ENCODE assay signal across 12 cellular contexts in the genomic region with DNA sequence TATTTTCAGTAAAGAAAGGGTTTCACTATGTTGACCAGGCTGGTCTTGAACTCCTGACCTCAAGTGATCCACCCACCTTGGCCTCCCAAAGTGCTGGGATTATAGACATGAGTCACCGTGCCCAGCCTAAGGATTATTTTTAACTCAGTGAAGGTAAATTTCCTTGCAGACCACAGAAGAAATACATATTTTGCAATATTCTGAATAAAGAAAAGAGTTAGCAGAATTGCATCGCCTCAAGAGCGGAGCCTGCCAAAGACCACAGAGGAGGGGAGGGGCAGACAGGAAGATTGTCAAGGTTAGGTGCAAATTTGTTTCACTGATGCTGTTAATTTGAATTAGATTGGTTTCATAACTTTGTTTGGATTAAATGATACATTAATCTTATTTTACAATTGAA.
"Had no signal": no experiment of that assay in that cellular context is flagged by ENCODE, and none has a peak within 500 bp of the region (broad histone marks: within the 10 kb centered on the region; RNA-seq: fewer than 3 reads in every experiment).

No MANE protein-coding gene starts in this region.

- ATAC-seq: naive thymus-derived CD4-positive, alpha-beta T cell had no signal

- H3K27ac ChIP-seq: epithelial cell of prostate, neutrophil, skin epidermis had no signal

- H3K4me3 ChIP-seq: lung, skin epidermis had no signal

- H3K36me3 ChIP-seq: neutrophil had no signal

- H3K9me3 ChIP-seq: neutrophil had no signal

- DNase-seq: activated B cell treated with CpG ODN at 0.5 μM for 24 hours; activated CD4-positive, alpha-beta T cell treated with anti-CD3 and anti-CD28 coated beads, Interleukin-2, amount 10 ng/mL, durations not matched to agents 24 days and 14 days; activated naive CD4-positive, alpha-beta T cell treated with Interleukin-2 at 50 U/mL for 16 hours; central memory CD4-positive, alpha-beta T cell; cortex of kidney; effector CD8-positive, alpha-beta T cell; glutamatergic neuron; naive thymus-derived CD4-positive, alpha-beta T cell had no signal

- H3K27me3 ChIP-seq: neutrophil had no signal
